8 cellular contexts compared by ENCODE assay signal in genomic region chr19:43934055-43934984, GRCh38. TPM values are rescaled to one million over a fixed set of nuclear protein-coding genes. Genes with fewer than 3 reads are reported as not detected.
DNase-seq lines count a peak whose midpoint lies in the region; ATAC-seq and TF ChIP-seq lines count a peak whose summit lies in the region.

No MANE protein-coding gene starts in this region.

- DNase-seq in AG09319 (ENCODE audit: extremely low read depth, low read depth) (no peak), spleen (no peak), NCI-H187 (lab: John Stamatoyannopoulos, UW) (no peak)
- DNase-seq in activated naive CD4-positive, alpha-beta T cell treated with anti-CD3 and anti-CD28 coated beads, Interleukin-2, amount 50 U/mL, for 72 hours (ENCODE audit: low spot score in 2 of 2) = no peak

- peak; percentile 9 to 70 for ATAC-seq in activated naive CD4-positive, alpha-beta T cell treated with anti-CD3 and anti-CD28 coated beads, Interleukin-2, amount 50 U/mL, for 72 hours
- ATAC-seq in GM19463 (IDR thresholded peaks at IDR 0.05; ENCODE audit: unreplicated experiment) (no peak), GM19467 (IDR thresholded peaks at IDR 0.05; ENCODE audit: unreplicated experiment) (no peak)

- H3K27me3 ChIP-seq in iPS-18a (ENCODE audit: control insufficient read depth, insufficient read depth, low read length) = no peaks in the 10 kb centered on the region
- no peaks in the 10 kb centered on the region for H3K27me3 ChIP-seq in spleen (replicated peaks in 1 of 7)

- peaks cover 18% of the 10 kb centered on the region for H3K4me1 ChIP-seq in HEK293 (ENCODE audit: control insufficient read depth, insufficient read depth, low read length)
- peaks cover 8% of the 10 kb centered on the region for H3K4me1 ChIP-seq in iPS-18a (ENCODE audit: control insufficient read depth, low read depth, low read length)
- H3K4me1 ChIP-seq in spleen = peaks cover 6 to 35% (median 24%) of the 10 kb centered on the region in 6 donors

- H3K4me3 ChIP-seq in HEK293 (ENCODE audit: low read depth, low read length) (peak overlapping the region; percentile 74), iPS-18a (ENCODE audit: low read length) (peak overlapping the region; percentile 98), spleen (peak overlapping the region; percentile 55 to 74 (median 67))

- CTCF ChIA-PET in HEK293 (lab: Yijun Ruan, JAX) = interaction anchor here (0.8 to 2.7 kb wide), 5 partner anchors 15 to 279 kb away, joined by 3 to 19 read pairs (median 3); partner anchors contain the start of gene ZNF221

- peak overlapping the region; percentile 92 to 95 for H3K27ac Mint-ChIP-seq in activated naive CD4-positive, alpha-beta T cell treated with anti-CD3 and anti-CD28 coated beads, Interleukin-2, amount 50 U/mL, for 72 hours

- no peak for TF ChIP-seq POLR2A in spleen (IDR thresholded peaks at IDR 0.05)

- POLR2A ChIA-PET in HEK293 (lab: Yijun Ruan, JAX) = interaction anchor here (0.6 to 2.3 kb wide), 31 partner anchors 9 to 956 kb away, joined by 3 to 114 read pairs (median 6); partner anchors contain the start of genes TOMM40, ZNF221, ZNF222 and ZNF223

- peaks cover 7 to 29% of the 10 kb centered on the region in 2 donors for H3K9me3 Mint-ChIP-seq in activated naive CD4-positive, alpha-beta T cell treated with anti-CD3 and anti-CD28 coated beads, Interleukin-2, amount 50 U/mL, for 72 hours

- H3K27ac ChIP-seq in HEK293 (ENCODE audit: extremely low read depth, low read depth, low read length) (peak overlapping the region; percentile 78), iPS-18a (ENCODE audit: low read length) (no peak overlapping the region), spleen (peak overlapping the region; percentile 57 to 90 (median 86))

- H3K9me3 ChIP-seq in HEK293 (ENCODE audit: control insufficient read depth, insufficient read depth, low read depth, low read length) (peaks cover 5% of the 10 kb centered on the region), iPS-18a (ENCODE audit: control insufficient read depth, low read depth, low read length) (no peaks in the 10 kb centered on the region), spleen (peaks cover 0 to 8% (median 4%) of the 10 kb centered on the region in 8 donors)

- H3K9ac ChIP-seq in iPS-18a (ENCODE audit: low read length) = peak overlapping the region; percentile 81

- peaks cover 38 to 68% of the 10 kb centered on the region in 2 donors for H3K36me3 Mint-ChIP-seq in activated naive CD4-positive, alpha-beta T cell treated with anti-CD3 and anti-CD28 coated beads, Interleukin-2, amount 50 U/mL, for 72 hours

- H3K36me3 ChIP-seq in HEK293 (ENCODE audit: control insufficient read depth in 2 of 2, insufficient read depth in 1 of 2, low read length in 2 of 2) = peaks cover 44 to 46% of the 10 kb centered on the region in 2 experiments
- peaks cover 27% of the 10 kb centered on the region for H3K36me3 ChIP-seq in iPS-18a (ENCODE audit: control insufficient read depth, low read depth, low read length)
- peaks cover 14 to 42% (median 35%) of the 10 kb centered on the region in 6 donors for H3K36me3 ChIP-seq in spleen

- TF ChIP-seq CTCF in AG09319 (IDR thresholded peaks at IDR 0.05; ENCODE audit: low read depth, low read length) (peak; percentile 27), HEK293 (tag by site-specific recombination; IDR thresholded peaks at IDR 0.05) (no peak; the same call in 1 of the 2 replicates), spleen (IDR thresholded peaks at IDR 0.05 in 8 of 11, conservative IDR thresholded peaks at IDR 0.05 in 3 of 11) (no peak)

- intact Hi-C loops in spleen (cut with DNase I; ENCODE audit: low total_unique reads) = loop anchor here (10.0 kb wide), 1 partner anchor 50 kb away; the partner anchor contains the start of gene ZNF155

- WGBS in spleen, 5 donors = 6 to 10% (median 9%) methylated on average over 15 of the region's 15 CpGs

TF ChIP-seq in HEK293, 187 proteins besides CTCF, POLR2A, EP300 and RAD21:
- TF ChIP-seq IKZF3 (tag by site-specific recombination; IDR thresholded peaks at IDR 0.05) (peak; percentile 44; the same call in 1 of the 2 replicates), GLI2 (tag by site-specific recombination; IDR thresholded peaks at IDR 0.05; ENCODE audit: borderline replicate concordance, low read depth) (no peak), ZFP37 (tag by site-specific recombination; IDR thresholded peaks at IDR 0.05) (peak; percentile 14; the same call in 1 of the 2 replicates), ZNF132 (tag by site-specific recombination; IDR thresholded peaks at IDR 0.05; ENCODE audit: borderline replicate concordance) (0 out of 2 replicates have a peak, but pooled peaks have one; percentile 7), ZNF133 (tag by site-specific recombination; IDR thresholded peaks at IDR 0.05) (peak; percentile 100), ZNF341 (tag by site-specific recombination; IDR thresholded peaks at IDR 0.05; ENCODE audit: low read depth) (peak; percentile 75), MYNN (tag by site-specific recombination; IDR thresholded peaks at IDR 0.05; ENCODE audit: borderline replicate concordance) (no peak), ZFP3 (tag by site-specific recombination; IDR thresholded peaks at IDR 0.05; ENCODE audit: low read depth) (no peak), ZNF768 (tag by site-specific recombination; IDR thresholded peaks at IDR 0.05) (0 out of 2 replicates have a peak, but pooled peaks have one; percentile 15), SCRT1 (tag by site-specific recombination; IDR thresholded peaks at IDR 0.05; ENCODE audit: borderline replicate concordance) (peak; percentile 94), PRDM1 (tag by site-specific recombination; IDR thresholded peaks at IDR 0.05) (peak; percentile 32; the same call in 1 of the 2 replicates), SCRT2 (tag by site-specific recombination; IDR thresholded peaks at IDR 0.05) (peak; percentile 99), ZNF660 (tag by site-specific recombination; IDR thresholded peaks at IDR 0.05) (no peak), ZBTB20 (tag by site-specific recombination; IDR thresholded peaks at IDR 0.05) (peak; percentile 10; the same call in 1 of the 2 replicates), ZNF174 (tag by site-specific recombination; IDR thresholded peaks at IDR 0.05) (0 out of 2 replicates have a peak, but pooled peaks have one; percentile 50), ZBTB17 (tag by site-specific recombination; IDR thresholded peaks at IDR 0.05) (peak; percentile 92), ZNF629 (tag by site-specific recombination; IDR thresholded peaks at IDR 0.05) (no peak), ZNF184 (tag by site-specific recombination; IDR thresholded peaks at IDR 0.05) (peak; percentile 31; the same call in 1 of the 2 replicates), ZNF335 (tag by site-specific recombination; conservative IDR thresholded peaks at IDR 0.05) (peak; percentile 99), ZNF433 (tag by site-specific recombination; IDR thresholded peaks at IDR 0.05; ENCODE audit: low read depth) (0 out of 2 replicates have a peak, but pooled peaks have one; percentile 2)
- TF ChIP-seq, protein P1, sequence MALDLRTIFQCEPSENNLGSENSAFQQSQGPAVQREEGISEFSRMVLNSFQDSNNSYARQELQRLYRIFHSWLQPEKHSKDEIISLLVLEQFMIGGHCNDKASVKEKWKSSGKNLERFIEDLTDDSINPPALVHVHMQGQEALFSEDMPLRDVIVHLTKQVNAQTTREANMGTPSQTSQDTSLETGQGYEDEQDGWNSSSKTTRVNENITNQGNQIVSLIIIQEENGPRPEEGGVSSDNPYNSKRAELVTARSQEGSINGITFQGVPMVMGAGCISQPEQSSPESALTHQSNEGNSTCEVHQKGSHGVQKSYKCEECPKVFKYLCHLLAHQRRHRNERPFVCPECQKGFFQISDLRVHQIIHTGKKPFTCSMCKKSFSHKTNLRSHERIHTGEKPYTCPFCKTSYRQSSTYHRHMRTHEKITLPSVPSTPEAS (tag by site-specific recombination; IDR thresholded peaks at IDR 0.05) = 0 out of 2 replicates have a peak, but pooled peaks have one; percentile 8
- TF ChIP-seq, protein P2, sequence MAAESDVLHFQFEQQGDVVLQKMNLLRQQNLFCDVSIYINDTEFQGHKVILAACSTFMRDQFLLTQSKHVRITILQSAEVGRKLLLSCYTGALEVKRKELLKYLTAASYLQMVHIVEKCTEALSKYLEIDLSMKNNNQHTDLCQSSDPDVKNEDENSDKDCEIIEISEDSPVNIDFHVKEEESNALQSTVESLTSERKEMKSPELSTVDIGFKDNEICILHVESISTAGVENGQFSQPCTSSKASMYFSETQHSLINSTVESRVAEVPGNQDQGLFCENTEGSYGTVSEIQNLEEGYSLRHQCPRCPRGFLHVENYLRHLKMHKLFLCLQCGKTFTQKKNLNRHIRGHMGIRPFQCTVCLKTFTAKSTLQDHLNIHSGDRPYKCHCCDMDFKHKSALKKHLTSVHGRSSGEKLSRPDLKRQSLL (tag by site-specific recombination; IDR thresholded peaks at IDR 0.05) = no peak

RNA-seq across cellular contexts. Expression of gene ZNF45, which starts 0.8 kb away (rescaled TPM):
- total RNA-seq in activated naive CD4-positive, alpha-beta T cell treated with anti-CD3 and anti-CD28 coated beads, Interleukin-2, amount 50 U/mL, for 72 hours = 10 to 100 TPM; 10.5 to 10.8 TPM
- 10 to 100 TPM; 12.9 to 24.5 (median 16.2) TPM for total RNA-seq in spleen
- 1 to 10 TPM; 3.9 to 6.1 (median 5.4) TPM for polyA plus RNA-seq in spleen

RNA-seq across cellular contexts. Expression of gene ZNF221, which starts 16.7 kb away (rescaled TPM):
- 1 to 10 TPM; 1.1 to 3.4 TPM for total RNA-seq in activated naive CD4-positive, alpha-beta T cell treated with anti-CD3 and anti-CD28 coated beads, Interleukin-2, amount 50 U/mL, for 72 hours
- 1 to 10 TPM; 3.4 to 8.7 (median 6.3) TPM for total RNA-seq in spleen
- under 1 TPM; 0.09 to 0.58 (median 0.29) TPM for polyA plus RNA-seq in spleen

RNA-seq across cellular contexts. Expression of gene ZNF155, which starts 49.7 kb away (rescaled TPM):
- 1 to 10 TPM; 4.1 TPM for total RNA-seq in activated naive CD4-positive, alpha-beta T cell treated with anti-CD3 and anti-CD28 coated beads, Interleukin-2, amount 50 U/mL, for 72 hours
- total RNA-seq in spleen = 10 to 100 TPM in 5 of 7 donors, 1 to 10 TPM in 2; 9.7 to 18.2 (median 11.8) TPM
- 1 to 10 TPM; 5.1 to 6.1 (median 5.3) TPM for polyA plus RNA-seq in spleen

RNA-seq across cellular contexts. Expression of gene ZNF404, which starts 50.6 kb away (rescaled TPM):
- 1 to 10 TPM in 1 of 2 donors, under 1 TPM in 1; 0.73 to 2.7 TPM for total RNA-seq in activated naive CD4-positive, alpha-beta T cell treated with anti-CD3 and anti-CD28 coated beads, Interleukin-2, amount 50 U/mL, for 72 hours
- 1 to 10 TPM; 2.5 to 6.0 (median 3.8) TPM for total RNA-seq in spleen
- 10 to 100 TPM in 1 of 3 donors, 1 to 10 TPM in 2; 8.2 to 10.3 (median 9.1) TPM for polyA plus RNA-seq in spleen

Comparison
In these comparisons a context has a peak if more than half of its experiments do, and no peak if none do; other contexts are left out.
1. ATAC-seq: peak in activated naive CD4-positive, alpha-beta T cell treated with anti-CD3 and anti-CD28 coated beads, Interleukin-2, amount 50 U/mL, for 72 hours (2 of 2); none in GM19463 (single experiment) and GM19467 (single experiment).
2. Peak in every context shown above with its lines, with median percentiles within 50 percentile points of each other: H3K4me3 ChIP-seq.